11 cellular contexts compared by ENCODE assay signal in the genomic region with DNA sequence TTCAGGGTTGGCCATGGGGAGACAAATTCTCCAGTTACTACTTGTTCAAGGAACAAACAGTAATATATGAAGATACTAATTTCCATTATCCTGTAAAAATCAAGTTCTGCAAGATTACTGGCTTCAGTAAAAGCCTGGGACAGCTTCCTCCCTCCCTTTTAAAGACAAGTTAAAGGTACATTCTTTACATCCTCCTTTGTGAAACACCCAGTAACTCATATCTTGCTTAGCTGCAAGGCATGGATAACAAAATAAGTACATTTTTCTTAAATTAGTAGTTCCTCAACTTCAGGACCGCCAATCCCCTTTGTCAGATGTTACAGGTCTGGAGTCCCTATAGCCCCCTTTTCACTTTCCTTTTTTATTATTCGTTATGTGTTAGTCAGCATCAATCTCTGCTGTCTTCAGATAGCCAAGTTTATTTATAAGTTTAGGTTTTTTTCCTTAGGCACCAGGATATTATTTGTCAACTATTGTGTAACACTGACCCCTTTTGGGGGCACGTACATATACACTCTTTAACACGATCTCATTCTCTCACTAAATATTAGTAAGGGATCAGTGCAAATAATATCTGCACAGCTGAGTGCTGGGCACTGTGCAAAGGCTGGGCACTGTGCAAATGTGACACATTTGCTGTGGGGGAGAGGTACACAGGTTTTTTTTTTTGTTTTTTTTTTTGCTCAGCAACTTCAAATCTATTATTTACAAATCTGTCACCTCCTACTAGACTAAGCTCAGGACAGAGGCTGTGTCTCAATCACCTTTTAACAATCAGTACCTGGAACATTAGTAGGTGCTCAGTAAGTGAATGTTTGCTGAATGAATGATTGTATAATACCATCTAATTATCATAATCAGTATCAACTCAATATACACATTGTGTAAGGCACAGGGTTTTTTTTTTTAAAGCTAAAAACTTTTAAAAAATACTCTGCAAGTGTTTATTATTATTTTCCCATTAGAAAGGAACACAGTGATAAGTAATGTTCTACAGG. TPM values are rescaled to one million over a fixed set of nuclear protein-coding genes. Genes with fewer than 3 reads are reported as not detected.
A peak's percentile ranks its signal among the peaks of the same experiment; 100 is the strongest.
DNase-seq lines count a peak whose midpoint lies in the region; ATAC-seq and TF ChIP-seq lines count a peak whose summit lies in the region.
"Had no signal": no experiment of that assay in that cellular context is flagged by ENCODE, and none has a peak within 500 bp of the region (broad histone marks: within the 10 kb centered on the region; RNA-seq: fewer than 3 reads in every experiment).

No MANE protein-coding gene starts in this region.

- H3K4me3 ChIP-seq in body of pancreas (no peak overlapping the region), lower lobe of right lung (no peak overlapping the region), upper lobe of left lung (no peak overlapping the region)

- H3K4me1 ChIP-seq in body of pancreas (peaks cover 93% of the 10 kb centered on the region), lower lobe of right lung (peaks cover 80% of the 10 kb centered on the region), upper lobe of left lung (peaks cover 45 to 69% (median 62%) of the 10 kb centered on the region in 4 donors)

- intact Hi-C loops in body of pancreas (cut with DNase I) (no loop called here), lower lobe of right lung (cut with DNase I) (no loop called here)

- DNase-seq in NCI-H1417 (lab: John Stamatoyannopoulos, UW) (peak in 2 of 3 experiments; percentile 2 to 28), NCI-H1417 treated with DMSO at 0.1 percent for 48 hours (lab: John Stamatoyannopoulos, UW) (no peak), body of pancreas (no peak), lower lobe of right lung (no peak), upper lobe of left lung (no peak), nucleus accumbens (lab: John Stamatoyannopoulos, UW) (no peak), cerebellum (ENCODE audit: low spot score) (no peak)
- no peak for DNase-seq in activated T-cell treated with anti-CD3 and anti-CD28 coated beads, Interleukin-2, amount 50 U/mL, for 48 hours
- DNase-seq: activated effector memory CD4-positive, alpha-beta T cell treated with Interleukin-2 at 50 U/mL for 16 hours; stimulated activated CD4-positive, alpha-beta T cell treated with anti-CD3 and anti-CD28 coated beads, Interleukin-12 subunit alpha, Interleukin-12 subunit beta, amount 100 ng/mL, for 4 hours had no signal

- no peak for ATAC-seq in body of pancreas
- ATAC-seq in lower lobe of right lung: no peak
- ATAC-seq in upper lobe of left lung (ENCODE audit: low FRiP score in 2 of 2): no peak

- WGBS in body of pancreas, 2 donors: 22 to 23% methylated on average over 4 of the region's 4 CpGs
- 31 to 36% methylated on average over 4 of the region's 4 CpGs for WGBS in upper lobe of left lung, 2 donors

- no peak for TF ChIP-seq EP300 in upper lobe of left lung (IDR thresholded peaks at IDR 0.05)

- TF ChIP-seq CTCF in body of pancreas (IDR thresholded peaks at IDR 0.05): peak in 1 of 7 experiments; percentile 4
- TF ChIP-seq CTCF in lower lobe of right lung (IDR thresholded peaks at IDR 0.05): no peak
- TF ChIP-seq CTCF in upper lobe of left lung (IDR thresholded peaks at IDR 0.05): no peak

- H3K36me3 ChIP-seq in body of pancreas (replicated peaks in 1 of 2; ENCODE audit: insufficient read depth in 1 of 2, low read depth in 2 of 2): peaks cover 23 to 26% of the 10 kb centered on the region in 2 donors
- H3K36me3 ChIP-seq in lower lobe of right lung: peaks cover 34% of the 10 kb centered on the region
- H3K36me3 ChIP-seq in upper lobe of left lung: peaks cover 14 to 34% (median 19%) of the 10 kb centered on the region in 4 donors

- TF ChIP-seq POLR2A in body of pancreas (IDR thresholded peaks at IDR 0.05) (no peak), upper lobe of left lung (IDR thresholded peaks at IDR 0.05) (no peak)

- H3K9me3 ChIP-seq in body of pancreas (no peaks in the 10 kb centered on the region), lower lobe of right lung (no peaks in the 10 kb centered on the region), upper lobe of left lung (no peaks in the 10 kb centered on the region)

- H3K27me3 ChIP-seq in body of pancreas (no peaks in the 10 kb centered on the region), lower lobe of right lung (ENCODE audit: low read depth) (no peaks in the 10 kb centered on the region), upper lobe of left lung (no peaks in the 10 kb centered on the region)

- peak overlapping the region; percentile 22 to 100 (median 99) for H3K27ac ChIP-seq in body of pancreas
- H3K27ac ChIP-seq in lower lobe of right lung: peak overlapping the region; percentile 59
- H3K27ac ChIP-seq in upper lobe of left lung: peak overlapping the region; percentile 42 to 67 (median 58)
- H3K27ac ChIP-seq: KMS-11 had no signal

RNA-seq across cellular contexts. Expression of a gene that starts 9.6 kb away (rescaled TPM):
- total RNA-seq in body of pancreas: 100 to 1,000 TPM; 127 to 273 TPM
- total RNA-seq in lower lobe of right lung: 65.1 TPM
- 100 to 1,000 TPM in 1 of 6 donors, 10 to 100 TPM in 5; 30.4 to 164 (median 84.6) TPM for total RNA-seq in upper lobe of left lung
- total RNA-seq in cerebellum: 22.0 TPM

RNA-seq across cellular contexts. Expression of a gene that starts 55.0 kb away (rescaled TPM):
- total RNA-seq in body of pancreas: 100 to 1,000 TPM in 1 of 2 donors, 10 to 100 TPM in 1; 88.3 to 110 TPM
- 187 TPM for total RNA-seq in lower lobe of right lung
- total RNA-seq in upper lobe of left lung: 100 to 1,000 TPM in 4 of 6 donors, 10 to 100 TPM in 2; 52.4 to 217 (median 130) TPM
- 80.4 TPM for total RNA-seq in cerebellum

Comparison
In these comparisons a context has a peak if more than half of its experiments do, and no peak if none do; other contexts are left out.
1. DNase-seq: peak in NCI-H1417 (2 of 3); none in NCI-H1417 treated with DMSO at 0.1 percent for 48 hours (single experiment), body of pancreas (0 of 4), lower lobe of right lung (single experiment), upper lobe of left lung (0 of 2), nucleus accumbens (0 of 56), cerebellum (single experiment) and activated T-cell treated with anti-CD3 and anti-CD28 coated beads, Interleukin-2, amount 50 U/mL, for 48 hours (0 of 2).
2. Peak in every context shown above with its lines, with median percentiles within 50 percentile points of each other: H3K27ac ChIP-seq.